Comparison of ENCODE assay signal across 10 cellular contexts in the genomic region with DNA sequence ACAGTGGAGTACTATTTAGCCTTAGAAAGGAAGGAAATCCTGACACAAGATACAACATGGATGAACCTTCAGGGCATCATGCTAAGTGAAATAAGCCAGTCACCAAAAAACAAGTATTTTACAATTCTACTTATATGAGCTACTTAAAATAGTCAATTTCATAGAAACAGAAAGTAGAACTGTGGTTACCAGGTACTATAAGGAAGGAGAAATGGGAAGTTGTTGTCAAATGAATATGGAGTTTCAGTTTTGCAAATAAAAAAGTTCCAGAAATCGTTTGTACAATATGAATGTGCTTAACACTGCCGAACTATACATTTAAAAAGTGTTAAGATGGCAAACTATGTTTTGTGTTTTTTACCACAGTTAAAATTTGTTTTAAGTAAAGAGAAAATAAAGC. TPM values are rescaled to one million over a fixed set of nuclear protein-coding genes. Genes with fewer than 3 reads are reported as not detected.
DNase-seq lines count a peak whose midpoint lies in the region; ATAC-seq, FAIRE-seq and TF ChIP-seq lines count a peak whose summit lies in the region.
"Had no signal": no experiment of that assay in that cellular context is flagged by ENCODE, and none has a peak within 500 bp of the region (broad histone marks: within the 10 kb centered on the region; RNA-seq: fewer than 3 reads in every experiment).

No MANE protein-coding gene starts in this region.

- no peak for FAIRE-seq in kidney (lab: Jason Lieb, UNC)

- no peak overlapping the region for H3K27ac ChIP-seq in kidney (ENCODE audit: low read depth in 2 of 2, low read length in 2 of 2)

- H3K4me1 Mint-ChIP-seq in activated B cell treated with CpG ODN at 0.5 μM for 24 hours: peaks cover 62% of the 10 kb centered on the region

- ATAC-seq in GM19467 (IDR thresholded peaks at IDR 0.05; ENCODE audit: unreplicated experiment) (peak; percentile 74), HG03175 (IDR thresholded peaks at IDR 0.05; ENCODE audit: unreplicated experiment) (peak; percentile 87), activated B cell treated with CpG ODN at 0.5 μM for 24 hours (ENCODE audit: low read depth) (peak; percentile 67)

- H3K27me3 ChIP-seq in GM06990 (replicated peaks; ENCODE audit: control insufficient read depth, insufficient read depth, low read length) (no peaks in the 10 kb centered on the region), BE2C (no peaks in the 10 kb centered on the region)

- DNase-seq in GM06990 (ENCODE audit: extremely low read depth, insufficient read length) (peak; percentile 57), activated B cell treated with CpG ODN at 0.5 μM for 24 hours (no peak), NCI-H1048 (lab: John Stamatoyannopoulos, UW) (no peak), amygdala (lab: John Stamatoyannopoulos, UW) (no peak), BE2C (no peak), kidney (no peak)
- DNase-seq: activated CD4-positive, alpha-beta T cell treated with anti-CD3 and anti-CD28 coated beads for 4 hours; effector CD4-positive, alpha-beta T cell had no signal

- CTCF ChIA-PET in activated B cell treated with CpG ODN at 0.5 μM for 24 hours (lab: Charles Lee): interaction anchor here (0.7 kb wide), 3 partner anchors 12 to 49 kb away, joined by 3 to 4 read pairs (median 3); no protein-coding TSS in a partner anchor

- TF ChIP-seq CTCF in GM06990 (IDR thresholded peaks at IDR 0.05; ENCODE audit: insufficient read depth, low read length, poor library complexity, severe bottlenecking): no peak
- TF ChIP-seq CTCF in activated B cell treated with CpG ODN at 0.5 μM for 24 hours (IDR thresholded peaks at IDR 0.05): no peak
- no peak for TF ChIP-seq CTCF in BE2C (IDR thresholded peaks at IDR 0.05; ENCODE audit: low read depth, low read length)
- TF ChIP-seq CTCF in kidney (IDR thresholded peaks at IDR 0.05; ENCODE audit: borderline replicate concordance, extremely low read depth, insufficient read depth): no peak

- H3K9ac ChIP-seq in kidney (ENCODE audit: low read length in 2 of 2): no peak overlapping the region

- H3K36me3 Mint-ChIP-seq in activated B cell treated with CpG ODN at 0.5 μM for 24 hours (ENCODE audit: low read depth): peaks cover 10% of the 10 kb centered on the region

- peaks cover 7% of the 10 kb centered on the region for H3K9me3 Mint-ChIP-seq in activated B cell treated with CpG ODN at 0.5 μM for 24 hours

- intact Hi-C loops in activated B cell treated with CpG ODN at 0.5 μM for 24 hours (cut with micrococcal nuclease): loop anchor here (2.0 kb wide), 1 partner anchor 15 kb away; no protein-coding TSS in a partner anchor
- intact Hi-C loops in kidney (cut with DNase I): no loop called here

- H3K4me1 ChIP-seq in BE2C: no peaks in the 10 kb centered on the region
- H3K4me1 ChIP-seq in kidney (ENCODE audit: control insufficient read depth in 1 of 2, insufficient read depth in 1 of 2, low read depth in 1 of 2, low read length in 2 of 2): peaks cover 0 to 2% of the 10 kb centered on the region in 2 donors

- no peak overlapping the region for H3K4me3 ChIP-seq in GM06990 (replicated peaks; ENCODE audit: low read depth, low read length)
- H3K4me3 ChIP-seq in BE2C (ENCODE audit: low read depth, low read length): no peak overlapping the region
- no peak overlapping the region for H3K4me3 ChIP-seq in kidney (ENCODE audit: low read length in 2 of 2)

- H3K36me3 ChIP-seq in GM06990 (ENCODE audit: control insufficient read depth, insufficient read depth, low read length) (no peaks in the 10 kb centered on the region), BE2C (no peaks in the 10 kb centered on the region), kidney (ENCODE audit: control insufficient read depth in 1 of 2, insufficient read depth in 2 of 2, low read length in 2 of 2) (no peaks in the 10 kb centered on the region)

- H3K27me3 Mint-ChIP-seq in activated B cell treated with CpG ODN at 0.5 μM for 24 hours: no peaks in the 10 kb centered on the region

- peak overlapping the region; percentile 83 for H3K4me3 Mint-ChIP-seq in activated B cell treated with CpG ODN at 0.5 μM for 24 hours

- H3K9me3 ChIP-seq in BE2C (no peaks in the 10 kb centered on the region), kidney (ENCODE audit: control insufficient read depth in 1 of 2, low read length in 2 of 2) (peaks cover 0 to 8% of the 10 kb centered on the region in 2 donors)

- H3K27ac Mint-ChIP-seq in activated B cell treated with CpG ODN at 0.5 μM for 24 hours: peak overlapping the region; percentile 91

- POLR2A ChIA-PET in activated B cell treated with CpG ODN at 0.5 μM for 24 hours (lab: Charles Lee): interaction anchor here (0.8 to 1.3 kb wide), 9 partner anchors 9 to 71 kb away, joined by 3 to 12 read pairs (median 5); a partner anchor contains a TSS

RNA-seq across cellular contexts. Expression of a gene that starts 26.8 kb away (rescaled TPM):
- total RNA-seq in activated B cell treated with CpG ODN at 0.5 μM for 24 hours: 109 and 135 TPM in 2 replicates
- 1.0 TPM for polyA plus RNA-seq in BE2C (2012; ENCODE audit: insufficient read depth, insufficient read length, low read depth)
- total RNA-seq in kidney: 21.4 TPM
- 1.2 TPM for polyA plus RNA-seq in kidney (ENCODE audit: insufficient read depth, low read depth, low replicate concordance)
